Comparison of ENCODE assay signal across 27 cellular contexts in the genomic region with DNA sequence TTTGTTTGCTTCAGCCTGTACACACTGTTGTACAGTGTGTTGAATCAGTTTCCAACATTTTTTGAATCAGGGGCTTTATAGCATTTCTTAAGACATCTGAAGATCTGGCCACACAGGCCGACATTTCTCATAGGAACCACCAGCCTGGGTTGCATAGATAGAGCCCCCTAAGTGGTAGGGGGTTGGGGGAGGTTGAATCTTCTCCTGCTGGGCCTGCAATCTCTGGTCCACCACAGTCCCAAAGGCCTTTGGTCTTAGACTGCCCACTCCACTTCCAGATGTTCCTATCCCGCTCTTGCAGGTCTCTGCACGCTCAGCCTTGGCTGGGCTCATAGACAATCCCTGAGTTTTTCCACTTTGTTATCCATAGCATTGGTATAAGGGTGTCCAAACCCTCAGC.
"Had no signal": no experiment of that assay in that cellular context is flagged by ENCODE, and none has a peak within 500 bp of the region (broad histone marks: within the 10 kb centered on the region; RNA-seq: fewer than 3 reads in every experiment).

No MANE protein-coding gene starts in this region.

- H3K36me3 ChIP-seq: left lung, lower lobe of right lung, neural progenitor cell, neutrophil, ovary, right atrium auricular region, right lobe of liver, stomach, transverse colon, upper lobe of left lung, vagina had no signal

- DNase-seq: hypothalamus; immature natural killer cell; kidney; left colon; left lung; lower lobe of right lung; mesendoderm; naive B cell; natural killer cell; nephron progenitor cell; occipital lobe; ovary; right lobe of liver; stimulated activated CD4-positive, alpha-beta T cell treated with anti-CD3 and anti-CD28 coated beads, Interleukin-15, amount 100 ng/mL, for 24 hours; stimulated activated CD4-positive, alpha-beta T cell treated with anti-CD3 and anti-CD28 coated beads, Interleukin-2, amount 100 ng/mL, for 24 hours; stimulated activated CD4-positive, alpha-beta T cell treated with anti-CD3 and anti-CD28 coated beads, Interleukin-4, amount 100 ng/mL, for 1 hour; stimulated activated naive B cell treated with anti-CD40 and anti-IgM and Interleukin-4, amounts not matched to agents 10 μg/mL and 1 μg/mL and 100 μg/mL, for 72 hours; stimulated activated naive CD8-positive, alpha-beta T cell treated with anti-CD3 and anti-CD28 coated beads, Interleukin-15, Interleukin-2, amounts not matched to agents 100 U/mL and 50 U/mL, for 24 hours; stomach; testis; transverse colon; upper lobe of left lung had no signal

- H3K4me3 ChIP-seq: left lung, lower lobe of right lung, neural progenitor cell, ovary, right atrium auricular region, right lobe of liver, smooth muscle cell, stomach, testis, transverse colon, upper lobe of left lung, vagina had no signal

- H3K9me3 ChIP-seq: neutrophil, ovary, right lobe of liver, testis had no signal

- H3K27me3 ChIP-seq: left lung, neural progenitor cell, neutrophil, ovary, right atrium auricular region, right lobe of liver, stomach, testis, transverse colon, upper lobe of left lung, vagina had no signal

- ATAC-seq: left colon; left lung; lower lobe of right lung; natural killer cell; right lobe of liver; stimulated activated naive B cell treated with anti-CD40 and anti-IgM and Interleukin-4, amounts not matched to agents 10 μg/mL and 1 μg/mL and 100 μg/mL, for 72 hours; stimulated activated naive CD8-positive, alpha-beta T cell treated with anti-CD3 and anti-CD28 coated beads, Interleukin-15, Interleukin-2, amounts not matched to agents 100 U/mL and 50 U/mL, for 24 hours had no signal

- H3K27ac ChIP-seq: left lung, neural progenitor cell, neutrophil, right atrium auricular region, right lobe of liver, stomach, testis, transverse colon, vagina had no signal
